ENCODE assay signal across 1 cellular context in genomic region chr11:13324709-13325108, GRCh38.
A peak's percentile ranks its signal among the peaks of the same experiment; 100 is the strongest.
TF ChIP-seq lines count a peak whose summit lies in the region.

No MANE protein-coding gene starts in this region.

TF ChIP-seq in K562, 482 proteins besides CTCF, POLR2A, EP300 and RAD21 (continued from another document):
- TF ChIP-seq CCAR2 (IDR thresholded peaks at IDR 0.05; ENCODE audit: low read depth, low read length), result no peak
- no peak for TF ChIP-seq SFPQ (IDR thresholded peaks at IDR 0.05; ENCODE audit: low read depth, low read length)
- no peak for TF ChIP-seq RBM17 (IDR thresholded peaks at IDR 0.05; ENCODE audit: borderline replicate concordance, low read depth, low read length)
- no peak for TF ChIP-seq MCM3 (IDR thresholded peaks at IDR 0.05)
- TF ChIP-seq HDAC1 (IDR thresholded peaks at IDR 0.05), result no peak
- no peak for TF ChIP-seq DNMT1 (IDR thresholded peaks at IDR 0.05)
- TF ChIP-seq MBD2 (IDR thresholded peaks at IDR 0.05; ENCODE audit: borderline replicate concordance, low read depth), result no peak
- no peak for TF ChIP-seq CHAMP1 (IDR thresholded peaks at IDR 0.05)
- no peak for TF ChIP-seq FOXJ3 (CRISPR knock-in tag; IDR thresholded peaks at IDR 0.05)
- TF ChIP-seq PKNOX1 (IDR thresholded peaks at IDR 0.05), result peak; percentile 44
- TF ChIP-seq GTF2F1 (IDR thresholded peaks at IDR 0.05; ENCODE audit: low read depth, low read length), result no peak
- no peak for TF ChIP-seq NCOR1 (IDR thresholded peaks at IDR 0.05)
- no peak for TF ChIP-seq SMARCA5 (IDR thresholded peaks at IDR 0.05)
- TF ChIP-seq THRB (CRISPR knock-in tag; conservative IDR thresholded peaks at IDR 0.05), result no peak
- no peak for TF ChIP-seq KLF6 (CRISPR knock-in tag; IDR thresholded peaks at IDR 0.05; ENCODE audit: borderline replicate concordance)
- no peak for TF ChIP-seq MTF1 (CRISPR knock-in tag; IDR thresholded peaks at IDR 0.05; ENCODE audit: borderline replicate concordance)
- no peak for TF ChIP-seq SMARCC2 (IDR thresholded peaks at IDR 0.05; ENCODE audit: low read depth)
- no peak for TF ChIP-seq MAFG (tag; conservative IDR thresholded peaks at IDR 0.05)
- TF ChIP-seq TARDBP (IDR thresholded peaks at IDR 0.05), result no peak
- no peak for TF ChIP-seq RNF2 (IDR thresholded peaks at IDR 0.05)
- peak; percentile 39; the same call in 1 of the 2 replicates for TF ChIP-seq C11orf30 (IDR thresholded peaks at IDR 0.05; ENCODE audit: low read depth)
- no peak for TF ChIP-seq CREBBP (IDR thresholded peaks at IDR 0.05; ENCODE audit: low read depth, low read length)
- peak; percentile 49 for TF ChIP-seq ZNF316 (IDR thresholded peaks at IDR 0.05)
- TF ChIP-seq ZNF280B (CRISPR knock-in tag; IDR thresholded peaks at IDR 0.05), result no peak
- no peak for TF ChIP-seq HMGXB4 (CRISPR knock-in tag; IDR thresholded peaks at IDR 0.05)
- TF ChIP-seq ZNF561 (CRISPR knock-in tag; conservative IDR thresholded peaks at IDR 0.05), result no peak
- no peak for TF ChIP-seq TAF9B (IDR thresholded peaks at IDR 0.05; ENCODE audit: partially characterized antibody)
- TF ChIP-seq NCOA2 (IDR thresholded peaks at IDR 0.05; ENCODE audit: partially characterized antibody in 2 of 2), result no peak
- TF ChIP-seq KDM4B (IDR thresholded peaks at IDR 0.05; ENCODE audit: borderline replicate concordance in 2 of 2, low read depth in 1 of 2), result no peak
- TF ChIP-seq ZKSCAN1 (IDR thresholded peaks at IDR 0.05; ENCODE audit: low read depth, low read length), result no peak
- TF ChIP-seq TFAP4 (CRISPR knock-in tag; IDR thresholded peaks at IDR 0.05; ENCODE audit: borderline replicate concordance), result peak; percentile 21; the same call in 1 of the 2 replicates
- TF ChIP-seq ELK1 (CRISPR knock-in tag; IDR thresholded peaks at IDR 0.05), result no peak
